In the genomic region with DNA sequence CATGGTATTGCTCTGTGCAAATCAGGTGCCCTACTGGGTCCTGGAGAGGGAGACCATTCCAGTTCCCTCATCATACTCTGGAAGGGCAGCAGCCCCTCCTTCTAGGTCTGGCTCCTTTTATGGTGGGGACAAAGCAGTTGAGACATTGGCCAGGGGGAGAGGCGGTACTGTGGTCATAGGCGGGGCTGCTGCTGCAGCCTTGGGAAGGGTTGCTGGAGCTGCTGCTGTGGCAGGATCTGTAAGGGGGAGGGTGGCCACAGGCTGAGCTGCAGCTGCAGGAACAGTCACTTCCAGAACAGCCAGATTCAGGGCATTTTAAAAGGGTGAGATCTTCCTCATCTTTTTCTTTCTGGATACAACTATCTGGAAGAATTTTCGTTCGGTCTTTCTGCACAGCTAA, we compare ENCODE assay signal across 18 cellular contexts.
DNase-seq lines count a peak whose midpoint lies in the region; ATAC-seq lines count a peak whose summit lies in the region.
"Had no signal": no experiment of that assay in that cellular context is flagged by ENCODE, and none has a peak within 500 bp of the region (broad histone marks: within the 10 kb centered on the region; RNA-seq: fewer than 3 reads in every experiment).

No MANE protein-coding gene starts in this region.

- H3K4me3 Mint-ChIP-seq in activated CD4-positive, alpha-beta T cell treated with anti-CD3 and anti-CD28 coated beads, Interleukin-2, amount 10 ng/mL, durations not matched to agents 7 days and 5 days: no peak overlapping the region
- H3K4me3 Mint-ChIP-seq: activated naive CD4-positive, alpha-beta T cell treated with anti-CD3 and anti-CD28 coated beads, Interleukin-2, amount 50 U/mL, for 24 hours; B cell; central memory CD8-positive, alpha-beta T cell; T-helper 17 cell had no signal

- H3K36me3 Mint-ChIP-seq in activated CD4-positive, alpha-beta T cell treated with anti-CD3 and anti-CD28 coated beads, Interleukin-2, amount 10 ng/mL, durations not matched to agents 7 days and 5 days (ENCODE audit: low read depth): no peaks in the 10 kb centered on the region
- H3K36me3 Mint-ChIP-seq: activated naive CD4-positive, alpha-beta T cell treated with anti-CD3 and anti-CD28 coated beads, Interleukin-2, amount 50 U/mL, for 24 hours had no signal

- DNase-seq in AG20443 (ENCODE audit: low spot score) (peak; percentile 90), NCI-H69 (lab: John Stamatoyannopoulos, UW) (peak; percentile 67), left cardiac atrium (peak; percentile 18), posterior cingulate gyrus (peak; percentile 12 to 94 (median 32)), mucosa of gallbladder (ENCODE audit: low spot score) (no peak), NCI-H1694 treated with DMSO at 0.1 percent for 48 hours (lab: John Stamatoyannopoulos, UW) (no peak)
- DNase-seq in activated CD4-positive, alpha-beta T cell treated with anti-CD3 and anti-CD28 coated beads, Interleukin-2, amount 10 ng/mL, durations not matched to agents 7 days and 5 days: no peak
- no peak for DNase-seq in activated CD4-positive, alpha-beta T cell treated with anti-CD3 and anti-CD28 coated beads for 48 hours
- DNase-seq: activated CD8-positive, alpha-beta memory T cell treated with anti-CD3 and anti-CD28 coated beads, Interleukin-2, amount 50 U/mL, for 4 hours; foreskin melanocyte; SHP77; stimulated activated CD4-positive, alpha-beta T cell treated with anti-CD3 and anti-CD28 coated beads, Interleukin-1b, Interleukin-23, amount 100 ng/mL, for 48 hours; T-helper 17 cell; tibial artery had no signal

- H3K27ac Mint-ChIP-seq in activated CD4-positive, alpha-beta T cell treated with anti-CD3 and anti-CD28 coated beads, Interleukin-2, amount 10 ng/mL, durations not matched to agents 7 days and 5 days: no peak overlapping the region
- H3K27ac Mint-ChIP-seq: activated naive CD4-positive, alpha-beta T cell treated with anti-CD3 and anti-CD28 coated beads, Interleukin-2, amount 50 U/mL, for 24 hours; B cell; T-helper 17 cell had no signal

- POLR2A ChIA-PET in activated CD4-positive, alpha-beta T cell treated with anti-CD3 and anti-CD28 coated beads, Interleukin-2, amount 10 ng/mL, durations not matched to agents 7 days and 5 days (lab: Charles Lee): no interaction called here

- no peaks in the 10 kb centered on the region for H3K27me3 Mint-ChIP-seq in activated CD4-positive, alpha-beta T cell treated with anti-CD3 and anti-CD28 coated beads, Interleukin-2, amount 10 ng/mL, durations not matched to agents 7 days and 5 days
- H3K27me3 Mint-ChIP-seq: activated naive CD4-positive, alpha-beta T cell treated with anti-CD3 and anti-CD28 coated beads, Interleukin-2, amount 50 U/mL, for 24 hours; B cell; T-helper 17 cell had no signal

- no peaks in the 10 kb centered on the region for H3K4me1 Mint-ChIP-seq in activated CD4-positive, alpha-beta T cell treated with anti-CD3 and anti-CD28 coated beads, Interleukin-2, amount 10 ng/mL, durations not matched to agents 7 days and 5 days
- H3K4me1 Mint-ChIP-seq: activated naive CD4-positive, alpha-beta T cell treated with anti-CD3 and anti-CD28 coated beads, Interleukin-2, amount 50 U/mL, for 24 hours; B cell; central memory CD8-positive, alpha-beta T cell; T-helper 17 cell had no signal

- intact Hi-C loops in left cardiac atrium (cut with DNase I) (no loop called here), posterior cingulate gyrus (cut with DNase I) (no loop called here)

- ATAC-seq in left cardiac atrium: peak; percentile 63 to 77
- ATAC-seq: activated CD4-positive, CD25-positive, alpha-beta regulatory T cell treated with anti-CD3 and anti-CD28 coated beads, Interleukin-2, amount 50 U/mL, for 24 hours; T-helper 17 cell had no signal

- H3K9me3 Mint-ChIP-seq in activated CD4-positive, alpha-beta T cell treated with anti-CD3 and anti-CD28 coated beads, Interleukin-2, amount 10 ng/mL, durations not matched to agents 7 days and 5 days: no peaks in the 10 kb centered on the region

- CTCF ChIA-PET in activated CD4-positive, alpha-beta T cell treated with anti-CD3 and anti-CD28 coated beads, Interleukin-2, amount 10 ng/mL, durations not matched to agents 7 days and 5 days (lab: Charles Lee): no interaction called here

Comparison
In these comparisons a context has a peak if more than half of its experiments do, and no peak if none do; other contexts are left out.
1. DNase-seq: peak in AG20443 (single experiment), NCI-H69 (single experiment), left cardiac atrium (single experiment) and posterior cingulate gyrus (10 of 10); none in mucosa of gallbladder (single experiment), NCI-H1694 treated with DMSO at 0.1 percent for 48 hours (single experiment), activated CD4-positive, alpha-beta T cell treated with anti-CD3 and anti-CD28 coated beads, Interleukin-2, amount 10 ng/mL, durations not matched to agents 7 days and 5 days (single experiment) and activated CD4-positive, alpha-beta T cell treated with anti-CD3 and anti-CD28 coated beads for 48 hours (single experiment).